8 cellular contexts compared by ENCODE assay signal in the genomic region with DNA sequence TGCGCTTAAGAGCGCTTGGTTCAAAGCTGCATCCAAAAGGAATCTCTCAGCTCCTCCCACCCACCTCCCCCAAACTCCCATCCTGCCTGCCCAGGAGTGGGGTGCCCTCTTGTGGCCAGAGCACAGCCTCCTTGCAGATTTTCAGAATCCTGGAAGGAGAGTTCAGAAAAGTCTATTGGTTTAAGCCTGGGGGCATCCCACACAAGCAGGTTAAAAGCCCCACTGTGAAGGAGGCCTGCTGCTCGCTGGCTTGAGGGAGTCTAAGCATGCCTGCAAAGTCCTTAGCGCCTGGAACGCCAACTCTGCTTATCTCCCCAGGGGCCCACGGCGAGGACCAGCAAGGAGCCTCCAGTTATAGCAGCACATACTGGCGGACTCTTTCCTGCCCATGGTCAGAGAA.
DNase-seq lines count a peak whose midpoint lies in the region; ATAC-seq, FAIRE-seq and TF ChIP-seq lines count a peak whose summit lies in the region.

No MANE protein-coding gene starts in this region.

- no peaks in the 10 kb centered on the region for H3K27me3 ChIP-seq in BJ (ENCODE audit: control insufficient read depth, insufficient read depth, low read length)
- peaks cover 2% of the 10 kb centered on the region; the same call in 1 of the 2 replicates for H3K27me3 ChIP-seq in Panc1 (ENCODE audit: control insufficient read depth, insufficient read depth, low read length)

- H3K4me3 ChIP-seq in BJ (ENCODE audit: low read depth, low read length) = no peak overlapping the region
- H3K4me3 ChIP-seq in Panc1 (ENCODE audit: low read depth in 2 of 2, low read length in 2 of 2) = no peak overlapping the region

- ATAC-seq in Panc1 (no peak; the same call in 1 of the 2 replicates), HG03521 (IDR thresholded peaks at IDR 0.05; ENCODE audit: unreplicated experiment) (no peak)

- CTCF ChIA-PET in BJ (lab: Yijun Ruan, JAX) = interaction anchor here (0.6 to 1.5 kb wide), 7 partner anchors 8 to 706 kb away, joined by 3 to 6 read pairs (median 4); no protein-coding TSS in a partner anchor
- CTCF ChIA-PET in Panc1 (lab: Charles Lee) = interaction anchor here (0.6 to 1.7 kb wide), 3 partner anchors 90 to 304 kb away, joined by 3 to 8 read pairs (median 4); no protein-coding TSS in a partner anchor

- no peak overlapping the region for H3K27ac ChIP-seq in Panc1 (ENCODE audit: low read length)

- TF ChIP-seq CTCF in BJ (IDR thresholded peaks at IDR 0.05; ENCODE audit: insufficient read depth, low read depth, low read length) (peak; percentile 62), Panc1 (IDR thresholded peaks at IDR 0.05) (peak; percentile 84)

- no TSS peak for BruUV-seq in Panc1 (replicated peaks; lab: Mats Ljungman, UMichigan)

- in situ Hi-C loops in Panc1 (cut with HindIII; ENCODE audit: low pct_unique_long_range_greater_than_20kb, low sequenced_read_pairs) = no loop called here

- intact Hi-C loops in Panc1 (cut with micrococcal nuclease; ENCODE audit: unreplicated experiment) = loop anchor here (5.0 to 10.0 kb wide), 2 partner anchors 304 to 437 kb away; no protein-coding TSS in a partner anchor

- DNase-seq in BJ (ENCODE audit: low read depth) (no peak), GM19239 (ENCODE audit: insufficient read length, low spot score) (peak; percentile 21), Panc1 (ENCODE audit: low read depth, low spot score) (no peak), iPS-NIHi11 (ENCODE audit: low spot score) (peak; percentile 88), C1 segment of cervical spinal cord (lab: John Stamatoyannopoulos, UW) (no peak), HTR-8/SVneo (ENCODE audit: insufficient read length, low spot score) (no peak)
- no peak for DNase-seq in stimulated activated CD4-positive, alpha-beta T cell treated with anti-CD3 and anti-CD28 coated beads, Interleukin-2, amount 100 ng/mL, for 48 hours

- H3K36me3 ChIP-seq in BJ (ENCODE audit: control insufficient read depth, insufficient read depth, low read length) (no peaks in the 10 kb centered on the region), Panc1 (ENCODE audit: control insufficient read depth, insufficient read depth, low read length) (no peaks in the 10 kb centered on the region)

- no peaks in the 10 kb centered on the region for H3K9me3 ChIP-seq in Panc1 (ENCODE audit: control insufficient read depth, insufficient read depth, low read depth, low read length)

- no peaks in the 10 kb centered on the region for H3K4me1 ChIP-seq in Panc1 (ENCODE audit: control insufficient read depth, insufficient read depth, low read length)

- FAIRE-seq in GM19239 (lab: Jason Lieb, UNC) (no peak), HTR-8/SVneo (lab: Jason Lieb, UNC) (no peak)

- POLR2A ChIA-PET in BJ (lab: Charles Lee) (no interaction called here), Panc1 (lab: Charles Lee) (no interaction called here)

Comparison
In these comparisons a context has a peak if more than half of its experiments do, and no peak if none do; other contexts are left out.
1. DNase-seq: peak in GM19239 (single experiment) and iPS-NIHi11 (single experiment); none in BJ (single experiment), Panc1 (single experiment), stimulated activated CD4-positive, alpha-beta T cell treated with anti-CD3 and anti-CD28 coated beads, Interleukin-2, amount 100 ng/mL, for 48 hours (0 of 2), C1 segment of cervical spinal cord (0 of 14) and HTR-8/SVneo (single experiment).